ENCODE assay signal across 13 cellular contexts in genomic region chr5:14444988-14445387, GRCh38.
A peak's percentile ranks its signal among the peaks of the same experiment; 100 is the strongest.
DNase-seq lines count a peak whose midpoint lies in the region; TF ChIP-seq lines count a peak whose summit lies in the region.
"Had no signal": no experiment of that assay in that cellular context is flagged by ENCODE, and none has a peak within 500 bp of the region (broad histone marks: within the 10 kb centered on the region; RNA-seq: fewer than 3 reads in every experiment).

No MANE protein-coding gene starts in this region.

- H3K9me3 ChIP-seq in MG63 = no peaks in the 10 kb centered on the region
- H3K9me3 ChIP-seq: BLaER1 treated with 17β-estradiol and CSF1 and Interleukin-3, amounts not matched to agents 10 nM and 100 nM had no signal

- no peaks in the 10 kb centered on the region for H3K9me3 Mint-ChIP-seq in nephron progenitor cell
- no peaks in the 10 kb centered on the region for H3K9me3 Mint-ChIP-seq in activated CD4-positive, alpha-beta memory T cell treated with anti-CD3 and anti-CD28 coated beads, Interleukin-2, amount 10 ng/mL, durations not matched to agents 7 days and 5 days
- H3K9me3 Mint-ChIP-seq: stimulated activated effector memory CD8-positive, alpha-beta T cell treated with anti-CD3 and anti-CD28 coated beads, Interleukin-12 subunit alpha, Interleukin-12 subunit beta, amount 100 ng/mL, for 72 hours had no signal

- peaks cover 100% of the 10 kb centered on the region for H3K4me1 Mint-ChIP-seq in nephron progenitor cell
- H3K4me1 Mint-ChIP-seq in activated CD4-positive, alpha-beta memory T cell treated with anti-CD3 and anti-CD28 coated beads, Interleukin-2, amount 10 ng/mL, durations not matched to agents 7 days and 5 days = peaks cover 11% of the 10 kb centered on the region

- peaks cover 79% of the 10 kb centered on the region for H3K36me3 ChIP-seq in MG63

- H3K27me3 ChIP-seq in MG63 = no peaks in the 10 kb centered on the region
- no peaks in the 10 kb centered on the region for H3K27me3 ChIP-seq in dorsolateral prefrontal cortex
- H3K27me3 ChIP-seq: BLaER1 treated with 17β-estradiol and CSF1 and Interleukin-3, amounts not matched to agents 10 nM and 100 nM had no signal

- H3K4me3 Mint-ChIP-seq in nephron progenitor cell = peak overlapping the region; percentile 29
- no peak overlapping the region for H3K4me3 Mint-ChIP-seq in activated CD4-positive, alpha-beta memory T cell treated with anti-CD3 and anti-CD28 coated beads, Interleukin-2, amount 10 ng/mL, durations not matched to agents 7 days and 5 days
- H3K4me3 Mint-ChIP-seq: stimulated activated effector memory CD8-positive, alpha-beta T cell treated with anti-CD3 and anti-CD28 coated beads, Interleukin-12 subunit alpha, Interleukin-12 subunit beta, amount 100 ng/mL, for 72 hours had no signal

- POLR2A ChIA-PET in activated CD4-positive, alpha-beta memory T cell treated with anti-CD3 and anti-CD28 coated beads, Interleukin-2, amount 10 ng/mL, durations not matched to agents 7 days and 5 days (lab: Charles Lee) = no interaction called here

- DNase-seq in AG08395 (ENCODE audit: low spot score) (peak; percentile 35), MG63 (peak; percentile 69), dorsolateral prefrontal cortex (no peak), nephron progenitor cell (no peak), mucosa of gallbladder (ENCODE audit: low spot score) (no peak), putamen (ENCODE audit: low spot score) (no peak), SKM-1 (lab: John Stamatoyannopoulos, UW; ENCODE audit: unreplicated experiment) (no peak)
- no peak for DNase-seq in activated CD4-positive, alpha-beta memory T cell treated with anti-CD3 and anti-CD28 coated beads, Interleukin-2, amount 10 ng/mL, durations not matched to agents 7 days and 5 days
- DNase-seq: activated CD4-positive, alpha-beta T cell treated with anti-CD3 and anti-CD28 coated beads for 1 hour; activated gamma-delta T cell; KG1 had no signal

- H3K27me3 Mint-ChIP-seq in nephron progenitor cell (ENCODE audit: low read depth, poor library complexity) = no peaks in the 10 kb centered on the region
- H3K27me3 Mint-ChIP-seq in activated CD4-positive, alpha-beta memory T cell treated with anti-CD3 and anti-CD28 coated beads, Interleukin-2, amount 10 ng/mL, durations not matched to agents 7 days and 5 days = peaks cover 12% of the 10 kb centered on the region

- CTCF ChIA-PET in activated CD4-positive, alpha-beta memory T cell treated with anti-CD3 and anti-CD28 coated beads, Interleukin-2, amount 10 ng/mL, durations not matched to agents 7 days and 5 days (lab: Charles Lee) = no interaction called here

- H3K36me3 Mint-ChIP-seq in nephron progenitor cell (ENCODE audit: low read depth) = peaks cover 14% of the 10 kb centered on the region
- H3K36me3 Mint-ChIP-seq in activated CD4-positive, alpha-beta memory T cell treated with anti-CD3 and anti-CD28 coated beads, Interleukin-2, amount 10 ng/mL, durations not matched to agents 7 days and 5 days (ENCODE audit: low read depth) = no peaks in the 10 kb centered on the region

- TF ChIP-seq CTCF in dorsolateral prefrontal cortex (IDR thresholded peaks at IDR 0.05 in 54 of 56, conservative IDR thresholded peaks at IDR 0.05 in 2 of 56; ENCODE audit: low read depth in 1 of 56, partially characterized antibody in 56 of 56) = no peak
- TF ChIP-seq CTCF in nephron progenitor cell (IDR thresholded peaks at IDR 0.05) = no peak

- intact Hi-C loops in dorsolateral prefrontal cortex (cut with DNase I) = no loop called here

- H3K27ac Mint-ChIP-seq in nephron progenitor cell = peak overlapping the region; percentile 95
- no peak overlapping the region for H3K27ac Mint-ChIP-seq in activated CD4-positive, alpha-beta memory T cell treated with anti-CD3 and anti-CD28 coated beads, Interleukin-2, amount 10 ng/mL, durations not matched to agents 7 days and 5 days
- H3K27ac Mint-ChIP-seq: stimulated activated effector memory CD8-positive, alpha-beta T cell treated with anti-CD3 and anti-CD28 coated beads, Interleukin-12 subunit alpha, Interleukin-12 subunit beta, amount 100 ng/mL, for 72 hours had no signal

- peak overlapping the region in 38 of 59 donors; percentile 18 to 84 (median 52) for H3K27ac ChIP-seq in dorsolateral prefrontal cortex
- H3K27ac ChIP-seq: BLaER1 treated with 17β-estradiol and CSF1 and Interleukin-3, amounts not matched to agents 10 nM and 100 nM had no signal

- H3K4me3 ChIP-seq in MG63 (no peak overlapping the region), dorsolateral prefrontal cortex (peak overlapping the region in 25 of 59 donors; percentile 1 to 76 (median 61))
- H3K4me3 ChIP-seq: BLaER1 treated with 17β-estradiol and CSF1 and Interleukin-3, amounts not matched to agents 10 nM and 100 nM had no signal

Comparison
In these comparisons a context has a peak if more than half of its experiments do, and no peak if none do; other contexts are left out.
1. DNase-seq: peak in AG08395 (single experiment) and MG63 (single experiment); none in dorsolateral prefrontal cortex (0 of 10), nephron progenitor cell (single experiment), activated CD4-positive, alpha-beta memory T cell treated with anti-CD3 and anti-CD28 coated beads, Interleukin-2, amount 10 ng/mL, durations not matched to agents 7 days and 5 days (single experiment), mucosa of gallbladder (single experiment), putamen (single experiment) and SKM-1 (single experiment).